8 cellular contexts compared by ENCODE assay signal in the genomic region with DNA sequence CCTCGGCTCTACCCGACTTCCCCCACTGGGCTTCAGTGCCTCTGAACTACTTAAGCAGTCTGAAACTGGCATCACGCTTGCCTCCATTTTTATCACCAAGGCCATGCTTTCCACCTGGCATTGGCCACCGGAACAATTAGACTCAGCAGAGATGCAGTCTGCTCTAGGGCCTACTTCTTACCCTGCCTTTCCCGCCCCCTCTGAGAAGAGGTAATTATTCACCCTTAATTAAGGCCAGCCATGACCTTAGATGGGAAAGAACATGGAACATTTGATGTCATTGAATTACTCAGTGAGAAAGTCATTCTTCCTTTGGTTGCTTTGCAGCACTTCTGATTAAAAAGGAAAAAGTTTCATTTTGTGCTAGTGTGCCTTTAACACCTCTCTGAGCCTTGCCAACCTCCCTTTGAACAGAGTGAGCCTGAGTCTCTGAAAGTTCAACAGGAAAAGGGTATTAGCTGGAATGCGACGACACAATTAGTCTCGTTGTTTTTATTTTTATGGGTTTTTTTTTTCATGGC.
DNase-seq lines count a peak whose midpoint lies in the region; ATAC-seq and TF ChIP-seq lines count a peak whose summit lies in the region.

No MANE protein-coding gene starts in this region.

- peak; percentile 36 for ATAC-seq in activated CD8-positive, alpha-beta memory T cell treated with anti-CD3 and anti-CD28 coated beads, Interleukin-2, amount 10 ng/mL, durations not matched to agents 7 days and 5 days
- ATAC-seq in GM18519 (IDR thresholded peaks at IDR 0.05; ENCODE audit: low FRiP score, unreplicated experiment) (no peak), HG03571 (IDR thresholded peaks at IDR 0.05; ENCODE audit: unreplicated experiment) (no peak)

- no peaks in the 10 kb centered on the region for H3K36me3 Mint-ChIP-seq in activated CD8-positive, alpha-beta memory T cell treated with anti-CD3 and anti-CD28 coated beads, Interleukin-2, amount 10 ng/mL, durations not matched to agents 7 days and 5 days

- no peaks in the 10 kb centered on the region for H3K9me3 Mint-ChIP-seq in activated CD8-positive, alpha-beta memory T cell treated with anti-CD3 and anti-CD28 coated beads, Interleukin-2, amount 10 ng/mL, durations not matched to agents 7 days and 5 days (ENCODE audit: low read depth)

- H3K4me3 Mint-ChIP-seq in activated CD8-positive, alpha-beta memory T cell treated with anti-CD3 and anti-CD28 coated beads, Interleukin-2, amount 10 ng/mL, durations not matched to agents 7 days and 5 days, result no peak overlapping the region

- DNase-seq in G401 (ENCODE audit: low spot score), result peak; percentile 80
- no peak for DNase-seq in activated CD8-positive, alpha-beta memory T cell treated with anti-CD3 and anti-CD28 coated beads, Interleukin-2, amount 10 ng/mL, durations not matched to agents 7 days and 5 days
- peak; percentile 40 for DNase-seq in fibroblast of the aortic adventitia (ENCODE audit: low read depth)
- DNase-seq in stimulated activated CD4-positive, alpha-beta T cell treated with anti-CD3 and anti-CD28 coated beads, Interleukin-1b, Interleukin-23, amount 100 ng/mL, for 48 hours, result peak; percentile 76
- DNase-seq in erythroblast (lab: John Stamatoyannopoulos, UW), result no peak
- no peak for DNase-seq in NCI-H187 treated with DMSO at 0.1 percent for 48 hours (lab: John Stamatoyannopoulos, UW)

- H3K4me1 Mint-ChIP-seq in activated CD8-positive, alpha-beta memory T cell treated with anti-CD3 and anti-CD28 coated beads, Interleukin-2, amount 10 ng/mL, durations not matched to agents 7 days and 5 days, result peaks cover 15% of the 10 kb centered on the region

- no peak for TF ChIP-seq POLR2A in erythroblast (IDR thresholded peaks at IDR 0.05; ENCODE audit: low read length)

- no peak overlapping the region for H3K27ac Mint-ChIP-seq in activated CD8-positive, alpha-beta memory T cell treated with anti-CD3 and anti-CD28 coated beads, Interleukin-2, amount 10 ng/mL, durations not matched to agents 7 days and 5 days

- in situ Hi-C loops in G401 (cut with HindIII; ENCODE audit: low sequenced_read_pairs), result no loop called here

- CTCF ChIA-PET in activated CD8-positive, alpha-beta memory T cell treated with anti-CD3 and anti-CD28 coated beads, Interleukin-2, amount 10 ng/mL, durations not matched to agents 7 days and 5 days (lab: Charles Lee), result no interaction called here

- peaks cover 5% of the 10 kb centered on the region for H3K27me3 Mint-ChIP-seq in activated CD8-positive, alpha-beta memory T cell treated with anti-CD3 and anti-CD28 coated beads, Interleukin-2, amount 10 ng/mL, durations not matched to agents 7 days and 5 days

- H3K4me3 ChIP-seq in fibroblast of the aortic adventitia (ENCODE audit: low read depth, low read length), result no peak overlapping the region

- no peak for TF ChIP-seq CTCF in fibroblast of the aortic adventitia (IDR thresholded peaks at IDR 0.05; ENCODE audit: insufficient read depth, low read length)

Comparison
In these comparisons a context has a peak if more than half of its experiments do, and no peak if none do; other contexts are left out.
1. DNase-seq: peak in G401 (single experiment), fibroblast of the aortic adventitia (single experiment) and stimulated activated CD4-positive, alpha-beta T cell treated with anti-CD3 and anti-CD28 coated beads, Interleukin-1b, Interleukin-23, amount 100 ng/mL, for 48 hours (single experiment); none in activated CD8-positive, alpha-beta memory T cell treated with anti-CD3 and anti-CD28 coated beads, Interleukin-2, amount 10 ng/mL, durations not matched to agents 7 days and 5 days (single experiment), erythroblast (0 of 2) and NCI-H187 treated with DMSO at 0.1 percent for 48 hours (single experiment).